In genomic region chr9:6153425-6153824, GRCh38 we compare ENCODE assay signal across 27 cellular contexts.
DNase-seq lines count a peak whose midpoint lies in the region; ATAC-seq, FAIRE-seq and TF ChIP-seq lines count a peak whose summit lies in the region.
"Had no signal": no experiment of that assay in that cellular context is flagged by ENCODE, and none has a peak within 500 bp of the region (broad histone marks: within the 10 kb centered on the region; RNA-seq: fewer than 3 reads in every experiment).

No MANE protein-coding gene starts in this region.

- no peaks in the 10 kb centered on the region for H3K9me3 ChIP-seq in RWPE2 (ENCODE audit: severe bottlenecking)

- no peaks in the 10 kb centered on the region; the same call in 1 of the 2 replicates for H3K36me3 ChIP-seq in RWPE2 (ENCODE audit: low read depth)
- H3K36me3 ChIP-seq: BLaER1 treated with 17β-estradiol and CSF1 and Interleukin-3, amounts not matched to agents 10 nM and 100 nM; cardiac muscle cell; heart right ventricle had no signal

- H3K27me3 ChIP-seq in RWPE2 (ENCODE audit: insufficient read depth, poor library complexity, severe bottlenecking), result no peaks in the 10 kb centered on the region
- H3K27me3 ChIP-seq: BLaER1 treated with 17β-estradiol and CSF1 and Interleukin-3, amounts not matched to agents 10 nM and 100 nM; cardiac muscle cell; dorsolateral prefrontal cortex; heart right ventricle had no signal

- peak overlapping the region; percentile 88 for H3K27ac ChIP-seq in RWPE2 (ENCODE audit: poor library complexity, severe bottlenecking)
- H3K27ac ChIP-seq in substantia nigra (ENCODE audit: low read depth, low read length, poor library complexity, severe bottlenecking), result no peak overlapping the region
- H3K27ac ChIP-seq: 22Rv1; BLaER1 treated with 17β-estradiol and CSF1 and Interleukin-3, amounts not matched to agents 10 nM and 100 nM; cardiac muscle cell; dorsolateral prefrontal cortex; heart right ventricle had no signal

- FAIRE-seq in urothelium cell line (lab: Jason Lieb, UNC), result no peak
- FAIRE-seq: D721Med had no signal

- DNase-seq in activated CD4-positive, CD25-positive, alpha-beta regulatory T cell (lab: John Stamatoyannopoulos, UW), result no peak
- no peak for DNase-seq in RWPE2 (ENCODE audit: low spot score)
- peak; percentile 74 for DNase-seq in renal cortical epithelial cell (ENCODE audit: low read depth)
- DNase-seq in substantia nigra (lab: John Stamatoyannopoulos, UW), result no peak
- no peak for DNase-seq in urothelium cell line (ENCODE audit: low spot score)
- DNase-seq: activated CD8-positive, alpha-beta T cell treated with anti-CD3 and anti-CD28 coated beads, Interleukin-2, amount 10 ng/mL, durations not matched to agents 7 days and 5 days; activated naive CD8-positive, alpha-beta T cell treated with anti-CD3 and anti-CD28 coated beads, Interleukin-2, amount 10 ng/mL, durations not matched to agents 7 days and 5 days; dorsolateral prefrontal cortex; heart right ventricle; immature natural killer cell; naive B cell; NCI-H1436 treated with DMSO at 0.1 percent for 48 hours; NCI-H2171; NCI-H748 treated with DMSO at 0.1 percent for 48 hours; stimulated activated naive CD8-positive, alpha-beta T cell treated with anti-CD3 and anti-CD28 coated beads, Interleukin-15, Interleukin-2, amounts not matched to agents 100 U/mL and 50 U/mL, for 24 hours; T-helper 2 cell; trophoblast cell had no signal

- TF ChIP-seq CTCF in RWPE2 (IDR thresholded peaks at IDR 0.05; ENCODE audit: poor library complexity, severe bottlenecking), result no peak

- H3K4me3 ChIP-seq in RWPE2 (ENCODE audit: severe bottlenecking), result no peak overlapping the region
- H3K4me3 ChIP-seq: BLaER1 treated with 17β-estradiol and CSF1 and Interleukin-3, amounts not matched to agents 10 nM and 100 nM; cardiac muscle cell; dorsolateral prefrontal cortex; heart right ventricle; lung had no signal

- H3K4me1 ChIP-seq in RWPE2 (ENCODE audit: insufficient read depth, poor library complexity, severe bottlenecking), result peaks cover 25% of the 10 kb centered on the region
- H3K4me1 ChIP-seq: BLaER1 treated with 17β-estradiol and CSF1 and Interleukin-3, amounts not matched to agents 10 nM and 100 nM had no signal

- peak; percentile 65 to 84 for ATAC-seq in activated CD4-positive, CD25-positive, alpha-beta regulatory T cell treated with anti-CD3 and anti-CD28 coated beads, Interleukin-2, amount 50 U/mL, for 24 hours
- ATAC-seq in RWPE2 (ENCODE audit: low read depth) (peak; percentile 95), esophagus mucosa (peak; percentile 15), HG03095 (IDR thresholded peaks at IDR 0.05; ENCODE audit: unreplicated experiment) (no peak)
- ATAC-seq: activated CD8-positive, alpha-beta T cell treated with anti-CD3 and anti-CD28 coated beads, Interleukin-2, amount 10 ng/mL, durations not matched to agents 7 days and 5 days; heart right ventricle; sciatic nerve; stimulated activated naive CD8-positive, alpha-beta T cell treated with anti-CD3 and anti-CD28 coated beads, Interleukin-15, Interleukin-2, amounts not matched to agents 100 U/mL and 50 U/mL, for 24 hours; WTC11 had no signal
